ENCODE assay signal across 15 cellular contexts in genomic region chr12:46489951-46490388, GRCh38.
A peak's percentile ranks its signal among the peaks of the same experiment; 100 is the strongest.
DNase-seq lines count a peak whose midpoint lies in the region; ATAC-seq and TF ChIP-seq lines count a peak whose summit lies in the region.
"Had no signal": no experiment of that assay in that cellular context is flagged by ENCODE, and none has a peak within 500 bp of the region (broad histone marks: within the 10 kb centered on the region; RNA-seq: fewer than 3 reads in every experiment).

No MANE protein-coding gene starts in this region.

- WGBS in esophagus muscularis mucosa, result 66% methylated on average over 5 of the region's 5 CpGs
- 75% methylated on average over 5 of the region's 5 CpGs for WGBS in right lobe of liver (ENCODE audit: insufficient coverage, low coverage, low lambda C conversion rate, missing lambda C conversion rate)

- no peak for DNase-seq in Right ventricle myocardium inferior (ENCODE audit: missing footprints)
- DNase-seq in cardiac septum (ENCODE audit: low spot score), result no peak
- no peak for DNase-seq in esophagus muscularis mucosa (ENCODE audit: extremely low spot score)
- DNase-seq in right lobe of liver, result no peak
- no peak for DNase-seq in erythroblast (lab: John Stamatoyannopoulos, UW)
- no peak for DNase-seq in cerebellum (ENCODE audit: low spot score)
- DNase-seq: ACHN; activated CD4-positive, alpha-beta T cell treated with anti-CD3 and anti-CD28 coated beads, Interleukin-2, amount 10 ng/mL, durations not matched to agents 24 days and 14 days; activated naive CD8-positive, alpha-beta T cell treated with anti-CD3 and anti-CD28 coated beads for 36 hours; activated T-cell treated with anti-CD3 and anti-CD28 coated beads, Interleukin-2, amount 50 U/mL, for 24 hours; GDM1; NK-92 treated with Interleukin-12 subunit alpha and Interleukin-12 subunit beta, amount 100 ng/mL, for 24 hours had no signal

- H3K27me3 ChIP-seq in esophagus muscularis mucosa, result no peaks in the 10 kb centered on the region
- no peaks in the 10 kb centered on the region for H3K27me3 ChIP-seq in right lobe of liver

- ATAC-seq in Right ventricle myocardium inferior (peak; percentile 48), right lobe of liver (no peak), GM21529 (IDR thresholded peaks at IDR 0.05; ENCODE audit: unreplicated experiment) (no peak), GM21526 (IDR thresholded peaks at IDR 0.05; ENCODE audit: low FRiP score, unreplicated experiment) (no peak)

- intact Hi-C loops in Right ventricle myocardium inferior (cut with DNase I) (no loop called here), cardiac septum (cut with DNase I) (loop anchor here (5.0 kb wide), 1 partner anchor 32 kb away; no protein-coding TSS in a partner anchor), esophagus muscularis mucosa (cut with DNase I) (no loop called here), right lobe of liver (cut with DNase I) (no loop called here)

- no peak for TF ChIP-seq POLR2A in esophagus muscularis mucosa (IDR thresholded peaks at IDR 0.05; ENCODE audit: low read depth)
- TF ChIP-seq POLR2A in right lobe of liver (IDR thresholded peaks at IDR 0.05), result no peak
- TF ChIP-seq POLR2A in erythroblast (IDR thresholded peaks at IDR 0.05; ENCODE audit: low read length), result no peak

- H3K4me3 ChIP-seq in esophagus muscularis mucosa, result no peak overlapping the region
- no peak overlapping the region for H3K4me3 ChIP-seq in right lobe of liver
- H3K4me3 ChIP-seq: SJSA1 had no signal

- TF ChIP-seq CTCF in esophagus muscularis mucosa (IDR thresholded peaks at IDR 0.05) (no peak), right lobe of liver (IDR thresholded peaks at IDR 0.05) (no peak)

- peak overlapping the region; percentile 42 to 66 (median 46) for H3K27ac ChIP-seq in esophagus muscularis mucosa (replicated peaks in 1 of 4)
- peak overlapping the region in 2 of 3 donors; percentile 2 to 4 for H3K27ac ChIP-seq in right lobe of liver
- H3K27ac ChIP-seq: SJSA1 had no signal

- H3K9me3 ChIP-seq in esophagus muscularis mucosa (no peaks in the 10 kb centered on the region), right lobe of liver (no peaks in the 10 kb centered on the region)

- no peak for TF ChIP-seq EP300 in esophagus muscularis mucosa (IDR thresholded peaks at IDR 0.05)

- H3K4me1 ChIP-seq in esophagus muscularis mucosa, result peaks cover 34 to 52% (median 44%) of the 10 kb centered on the region in 4 donors
- H3K4me1 ChIP-seq in right lobe of liver, result peaks cover 0 to 41% (median 5%) of the 10 kb centered on the region in 4 donors

- H3K36me3 ChIP-seq in esophagus muscularis mucosa (no peaks in the 10 kb centered on the region), right lobe of liver (no peaks in the 10 kb centered on the region)
